In genomic region chr3:53502737-53503136, GRCh38 we compare ENCODE assay signal across 19 cellular contexts.
"Had no signal": no experiment of that assay in that cellular context is flagged by ENCODE, and none has a peak within 500 bp of the region (broad histone marks: within the 10 kb centered on the region; RNA-seq: fewer than 3 reads in every experiment).

No MANE protein-coding gene starts in this region.

- H3K4me1 ChIP-seq: colonic mucosa, prostate gland had no signal

- H3K4me3 ChIP-seq: colonic mucosa, hepatocyte, mucosa of descending colon, pancreas, prostate gland, right lobe of liver, thoracic aorta, transverse colon had no signal

- H3K27me3 ChIP-seq: colonic mucosa, hepatocyte, pancreas, right lobe of liver, transverse colon had no signal

- H3K4me2 ChIP-seq: hepatocyte had no signal

- DNase-seq: cerebellar nuclear complex; colonic mucosa; dermis blood vessel endothelial cell; effector CD4-positive, alpha-beta T cell; endodermal cell; foreskin melanocyte; mucosa of descending colon; naive thymus-derived CD8-positive, alpha-beta T cell; occipital lobe; pancreas; retina; right lobe of liver; stimulated activated CD4-positive, alpha-beta T cell treated with anti-CD3 and anti-CD28 coated beads, Interleukin-1b, Interleukin-23, amount 100 ng/mL, for 48 hours; stimulated activated CD4-positive, alpha-beta T cell treated with anti-CD3 and anti-CD28 coated beads, Interleukin-4, amount 100 ng/mL, for 24 hours; transverse colon had no signal

- H3K27ac ChIP-seq: colonic mucosa, hepatocyte, pancreas, prostate gland, right lobe of liver, thoracic aorta, transverse colon had no signal

- H3K36me3 ChIP-seq: colonic mucosa, pancreas, prostate gland, right lobe of liver, thoracic aorta, transverse colon had no signal

- H3K9me3 ChIP-seq: colonic mucosa, mucosa of descending colon, pancreas, prostate gland, right lobe of liver, thoracic aorta, transverse colon had no signal

- ATAC-seq: mucosa of descending colon; naive thymus-derived CD8-positive, alpha-beta T cell; pancreas; right lobe of liver; stimulated activated memory B cell treated with anti-CD40 and anti-IgM and Interleukin-4, amounts not matched to agents 10 μg/mL and 1 μg/mL and 100 μg/mL, for 72 hours had no signal
